In genomic region chr7:34365011-34365410, GRCh38 we compare ENCODE assay signal across 33 cellular contexts.
"Had no signal": no experiment of that assay in that cellular context is flagged by ENCODE, and none has a peak within 500 bp of the region (broad histone marks: within the 10 kb centered on the region; RNA-seq: fewer than 3 reads in every experiment).

No MANE protein-coding gene starts in this region.

- H3K4me3 ChIP-seq: adrenal gland, body of pancreas, gastrocnemius medialis, heart left ventricle had no signal

- H3K4me1 Mint-ChIP-seq: activated CD4-positive, alpha-beta T cell treated with anti-CD3 and anti-CD28 coated beads for 36 hours; activated CD4-positive, alpha-beta T cell treated with anti-CD3 and anti-CD28 coated beads, Interleukin-2, amount 10 ng/mL, durations not matched to agents 24 days and 14 days; activated CD8-positive, alpha-beta memory T cell treated with anti-CD3 and anti-CD28 coated beads, Interleukin-2, amount 10 ng/mL, durations not matched to agents 7 days and 5 days; activated naive CD4-positive, alpha-beta T cell treated with anti-CD3 and anti-CD28 coated beads, Interleukin-2, amount 50 U/mL, for 24 hours; activated naive CD8-positive, alpha-beta T cell treated with anti-CD3 and anti-CD28 coated beads for 36 hours; activated naive CD8-positive, alpha-beta T cell treated with anti-CD3 and anti-CD28 coated beads, Interleukin-2, amount 50 U/mL, for 24 hours; central memory CD8-positive, alpha-beta T cell; endodermal cell; T-cell had no signal

- H3K27me3 Mint-ChIP-seq: activated CD4-positive, alpha-beta memory T cell treated with anti-CD3 and anti-CD28 coated beads for 36 hours; activated CD4-positive, alpha-beta T cell treated with anti-CD3 and anti-CD28 coated beads for 36 hours; activated CD4-positive, alpha-beta T cell treated with anti-CD3 and anti-CD28 coated beads, Interleukin-2, amount 10 ng/mL, durations not matched to agents 24 days and 14 days; activated CD8-positive, alpha-beta memory T cell treated with anti-CD3 and anti-CD28 coated beads, Interleukin-2, amount 10 ng/mL, durations not matched to agents 7 days and 5 days; activated naive CD4-positive, alpha-beta T cell treated with anti-CD3 and anti-CD28 coated beads, Interleukin-2, amount 50 U/mL, for 24 hours; activated naive CD8-positive, alpha-beta T cell treated with anti-CD3 and anti-CD28 coated beads, Interleukin-2, amount 50 U/mL, for 24 hours; central memory CD8-positive, alpha-beta T cell; T-cell had no signal

- H3K27ac ChIP-seq: adrenal gland, body of pancreas, gastrocnemius medialis, heart left ventricle had no signal

- H3K27ac Mint-ChIP-seq: activated CD4-positive, alpha-beta memory T cell treated with anti-CD3 and anti-CD28 coated beads for 36 hours; activated CD4-positive, alpha-beta T cell treated with anti-CD3 and anti-CD28 coated beads for 36 hours; activated CD4-positive, alpha-beta T cell treated with anti-CD3 and anti-CD28 coated beads, Interleukin-2, amount 10 ng/mL, durations not matched to agents 24 days and 14 days; activated CD8-positive, alpha-beta memory T cell treated with anti-CD3 and anti-CD28 coated beads, Interleukin-2, amount 10 ng/mL, durations not matched to agents 7 days and 5 days; activated CD8-positive, alpha-beta T cell treated with anti-CD3 and anti-CD28 coated beads, Interleukin-2, amount 10 ng/mL, durations not matched to agents 7 days and 5 days; activated naive CD4-positive, alpha-beta T cell treated with anti-CD3 and anti-CD28 coated beads for 36 hours; activated naive CD4-positive, alpha-beta T cell treated with anti-CD3 and anti-CD28 coated beads, Interleukin-2, amount 50 U/mL, for 24 hours; activated naive CD8-positive, alpha-beta T cell treated with anti-CD3 and anti-CD28 coated beads for 36 hours; activated naive CD8-positive, alpha-beta T cell treated with anti-CD3 and anti-CD28 coated beads, Interleukin-2, amount 50 U/mL, for 24 hours; activated T-helper 1 cell treated with anti-CD3 and anti-CD28 coated beads, Interleukin-12 subunit alpha, Interleukin-12 subunit beta, Interleukin-2, Interleukin-4 antibody, amounts not matched to agents 30 ng/mL and 10 ng/mL and 1 ng/mL, durations not matched to agents 14 hours and 24 hours and 36 hours; activated T-helper 2 cell treated with anti-CD3 and anti-CD28 coated beads, Interferon-gamma antibody, Interleukin-2, Interleukin-4, amounts not matched to agents 10 μg/mL and 5 μg/mL and 100 μg/mL, durations not matched to agents 14 hours and 24 hours and 36 hours; endodermal cell; T-cell; T-helper 1 cell treated with Interleukin-12 subunit alpha and Interleukin-12 subunit beta and Interleukin-4 antibody, amounts not matched to agents 30 μg/mL and 1 μg/mL, for 36 hours; T-helper 2 cell treated with Interferon-gamma antibody and Interleukin-4, amounts not matched to agents 5 μg/mL and 100 μg/mL, for 36 hours had no signal

- H3K36me3 Mint-ChIP-seq: activated CD4-positive, alpha-beta memory T cell treated with anti-CD3 and anti-CD28 coated beads for 36 hours; activated CD8-positive, alpha-beta memory T cell treated with anti-CD3 and anti-CD28 coated beads, Interleukin-2, amount 10 ng/mL, durations not matched to agents 7 days and 5 days; activated naive CD4-positive, alpha-beta T cell treated with anti-CD3 and anti-CD28 coated beads, Interleukin-2, amount 50 U/mL, for 24 hours; activated naive CD8-positive, alpha-beta T cell treated with anti-CD3 and anti-CD28 coated beads for 36 hours; T-cell had no signal

- H3K4me1 ChIP-seq: adrenal gland, body of pancreas, gastrocnemius medialis had no signal

- H3K36me3 ChIP-seq: adrenal gland, gastrocnemius medialis, heart left ventricle had no signal

- H3K4me3 Mint-ChIP-seq: activated CD4-positive, alpha-beta memory T cell treated with anti-CD3 and anti-CD28 coated beads for 36 hours; activated CD4-positive, alpha-beta T cell treated with anti-CD3 and anti-CD28 coated beads for 36 hours; activated CD4-positive, alpha-beta T cell treated with anti-CD3 and anti-CD28 coated beads, Interleukin-2, amount 10 ng/mL, durations not matched to agents 24 days and 14 days; activated CD8-positive, alpha-beta memory T cell treated with anti-CD3 and anti-CD28 coated beads, Interleukin-2, amount 10 ng/mL, durations not matched to agents 7 days and 5 days; activated CD8-positive, alpha-beta T cell treated with anti-CD3 and anti-CD28 coated beads, Interleukin-2, amount 10 ng/mL, durations not matched to agents 7 days and 5 days; activated naive CD4-positive, alpha-beta T cell treated with anti-CD3 and anti-CD28 coated beads for 36 hours; activated naive CD4-positive, alpha-beta T cell treated with anti-CD3 and anti-CD28 coated beads, Interleukin-2, amount 50 U/mL, for 24 hours; activated naive CD8-positive, alpha-beta T cell treated with anti-CD3 and anti-CD28 coated beads for 36 hours; activated naive CD8-positive, alpha-beta T cell treated with anti-CD3 and anti-CD28 coated beads, Interleukin-2, amount 50 U/mL, for 24 hours; activated T-helper 1 cell treated with anti-CD3 and anti-CD28 coated beads, Interleukin-12 subunit alpha, Interleukin-12 subunit beta, Interleukin-2, Interleukin-4 antibody, amounts not matched to agents 30 ng/mL and 10 ng/mL and 1 ng/mL, durations not matched to agents 14 hours and 24 hours and 36 hours; central memory CD8-positive, alpha-beta T cell; endodermal cell; T-cell; T-helper 1 cell treated with Interleukin-12 subunit alpha and Interleukin-12 subunit beta and Interleukin-4 antibody, amounts not matched to agents 30 μg/mL and 1 μg/mL, for 36 hours; T-helper 2 cell treated with Interferon-gamma antibody and Interleukin-4, amounts not matched to agents 5 μg/mL and 100 μg/mL, for 36 hours had no signal

- H3K9me3 ChIP-seq: adrenal gland, body of pancreas, gastrocnemius medialis, heart left ventricle had no signal

- ATAC-seq: activated CD4-positive, alpha-beta T cell treated with anti-CD3 and anti-CD28 coated beads for 36 hours; activated CD8-positive, alpha-beta memory T cell treated with anti-CD3 and anti-CD28 coated beads, Interleukin-2, amount 10 ng/mL, durations not matched to agents 7 days and 5 days; activated CD8-positive, alpha-beta T cell treated with anti-CD3 and anti-CD28 coated beads, Interleukin-2, amount 10 ng/mL, durations not matched to agents 7 days and 5 days; activated naive CD8-positive, alpha-beta T cell treated with anti-CD3 and anti-CD28 coated beads, Interleukin-2, amount 50 U/mL, for 24 hours; body of pancreas; gastrocnemius medialis; heart left ventricle; T-cell had no signal

- DNase-seq: activated CD4-positive, alpha-beta memory T cell treated with anti-CD3 and anti-CD28 coated beads for 36 hours; activated CD4-positive, alpha-beta T cell treated with anti-CD3 and anti-CD28 coated beads for 36 hours; activated CD4-positive, alpha-beta T cell treated with anti-CD3 and anti-CD28 coated beads, Interleukin-2, amount 10 ng/mL, durations not matched to agents 24 days and 14 days; activated CD4-positive, CD25-positive, alpha-beta regulatory T cell; activated CD4-positive, CD25-positive, alpha-beta regulatory T cell treated with anti-CD3 and anti-CD28 coated beads, Interleukin-2, amount 50 U/mL, for 72 hours; activated CD8-positive, alpha-beta memory T cell treated with anti-CD3 and anti-CD28 coated beads, Interleukin-2, amount 10 ng/mL, durations not matched to agents 7 days and 5 days; activated CD8-positive, alpha-beta memory T cell treated with anti-CD3 and anti-CD28 coated beads, Interleukin-2, amount 50 U/mL, for 4 hours; activated CD8-positive, alpha-beta T cell treated with anti-CD3 and anti-CD28 coated beads, Interleukin-2, amount 10 ng/mL, durations not matched to agents 7 days and 5 days; activated effector memory CD4-positive, alpha-beta T cell treated with anti-CD3 and anti-CD28 coated beads, Interleukin-2, amount 50 U/mL, for 16 hours; activated naive CD4-positive, alpha-beta T cell treated with anti-CD3 and anti-CD28 coated beads for 36 hours; activated naive CD8-positive, alpha-beta T cell treated with anti-CD3 and anti-CD28 coated beads for 36 hours; activated naive CD8-positive, alpha-beta T cell treated with anti-CD3 and anti-CD28 coated beads, Interleukin-2, amount 50 U/mL, for 24 hours; activated T-cell treated with anti-CD3 and anti-CD28 coated beads, Interleukin-2, amount 50 U/mL, for 1 hour; activated T-cell treated with anti-CD3 and anti-CD28 coated beads, Interleukin-2, amount 50 U/mL, for 48 hours; adrenal gland; amygdala; aorta; body of pancreas; effector CD8-positive, alpha-beta T cell; endodermal cell; foreskin fibroblast; gastrocnemius medialis; glutamatergic neuron; heart left ventricle; SW 1271; T-cell; T1000 had no signal

- H3K9me3 Mint-ChIP-seq: activated CD4-positive, alpha-beta memory T cell treated with anti-CD3 and anti-CD28 coated beads for 36 hours; activated CD4-positive, alpha-beta T cell treated with anti-CD3 and anti-CD28 coated beads, Interleukin-2, amount 10 ng/mL, durations not matched to agents 24 days and 14 days; activated naive CD4-positive, alpha-beta T cell treated with anti-CD3 and anti-CD28 coated beads for 36 hours; activated naive CD8-positive, alpha-beta T cell treated with anti-CD3 and anti-CD28 coated beads for 36 hours; activated naive CD8-positive, alpha-beta T cell treated with anti-CD3 and anti-CD28 coated beads, Interleukin-2, amount 50 U/mL, for 24 hours; activated T-helper 2 cell treated with anti-CD3 and anti-CD28 coated beads, Interferon-gamma antibody, Interleukin-2, Interleukin-4, amounts not matched to agents 10 μg/mL and 5 μg/mL and 100 μg/mL, durations not matched to agents 14 hours and 24 hours and 36 hours; endodermal cell; T-helper 1 cell treated with Interleukin-12 subunit alpha and Interleukin-12 subunit beta and Interleukin-4 antibody, amounts not matched to agents 30 μg/mL and 1 μg/mL, for 36 hours; T-helper 2 cell treated with Interferon-gamma antibody and Interleukin-4, amounts not matched to agents 5 μg/mL and 100 μg/mL, for 36 hours had no signal

- H3K27me3 ChIP-seq: adrenal gland, body of pancreas, gastrocnemius medialis, heart left ventricle had no signal
